ENCODE assay signal across 8 cellular contexts in genomic region chr14:73829526-73830431, GRCh38. TPM values are rescaled to one million over a fixed set of nuclear protein-coding genes. Genes with fewer than 3 reads are reported as not detected.
DNase-seq lines count a peak whose midpoint lies in the region; ATAC-seq and TF ChIP-seq lines count a peak whose summit lies in the region.

No MANE protein-coding gene starts in this region.

- no peak overlapping the region for H3K27ac ChIP-seq in OCI-LY3 (ENCODE audit: low read length)

- peak; percentile 88 for DNase-seq in CD1c-positive myeloid dendritic cell (ENCODE audit: extremely low spot score)
- peak; percentile 83 for DNase-seq in dermis blood vessel endothelial cell
- DNase-seq in stimulated activated CD8-positive, alpha-beta memory T cell treated with anti-CD3 and anti-CD28 coated beads, Interleukin-4, amount 100 ng/mL, for 48 hours: peak; percentile 69
- DNase-seq in DMS79 treated with DMSO at 0.1 percent for 48 hours (lab: John Stamatoyannopoulos, UW): no peak
- DNase-seq in hippocampal formation (lab: John Stamatoyannopoulos, UW): no peak

- no peaks in the 10 kb centered on the region for H3K27me3 ChIP-seq in OCI-LY3 (ENCODE audit: low read depth, low read length)

- no peak overlapping the region for H3K9ac ChIP-seq in OCI-LY3 (ENCODE audit: low read length)

- peaks cover 13% of the 10 kb centered on the region for H3K4me1 ChIP-seq in OCI-LY3 (ENCODE audit: low read length)

- no peak overlapping the region for H3K4me3 ChIP-seq in OCI-LY3 (ENCODE audit: low read length)

- TF ChIP-seq CTCF in OCI-LY3 (IDR thresholded peaks at IDR 0.05; ENCODE audit: low read depth, low read length): peak; percentile 35

- no peaks in the 10 kb centered on the region for H3K36me3 ChIP-seq in OCI-LY3 (replicated peaks; ENCODE audit: low read depth, low read length)

- H3K9me3 ChIP-seq in OCI-LY3 (ENCODE audit: insufficient read depth, low read length): no peaks in the 10 kb centered on the region

- H3K4me2 ChIP-seq in OCI-LY3 (ENCODE audit: low read length): peak overlapping the region; percentile 48

- no peaks in the 10 kb centered on the region for H4K20me1 ChIP-seq in OCI-LY3 (ENCODE audit: insufficient read depth, low read length)

- H2AFZ ChIP-seq in OCI-LY3 (ENCODE audit: low read depth, low read length): no peak overlapping the region; the same call in 1 of the 2 replicates

- ATAC-seq in GM21423 (IDR thresholded peaks at IDR 0.05; ENCODE audit: unreplicated experiment) (peak; percentile 80), GM21528 (IDR thresholded peaks at IDR 0.05; ENCODE audit: low FRiP score, unreplicated experiment) (no peak)

- H3K79me2 ChIP-seq in OCI-LY3 (ENCODE audit: low read length): no peaks in the 10 kb centered on the region

RNA-seq across cellular contexts. Expression of gene PTGR2, which starts 21.9 kb away (rescaled TPM):
- total RNA-seq in dermis blood vessel endothelial cell: 2.0 and 2.2 TPM in 2 replicates

RNA-seq across cellular contexts. Expression of gene ZNF410, which starts 56.9 kb away (rescaled TPM):
- 60.1 and 71.6 TPM in 2 replicates for total RNA-seq in dermis blood vessel endothelial cell

Comparison
In these comparisons a context has a peak if more than half of its experiments do, and no peak if none do; other contexts are left out.
1. DNase-seq: peak in CD1c-positive myeloid dendritic cell (single experiment), dermis blood vessel endothelial cell (single experiment) and stimulated activated CD8-positive, alpha-beta memory T cell treated with anti-CD3 and anti-CD28 coated beads, Interleukin-4, amount 100 ng/mL, for 48 hours (single experiment); none in DMS79 treated with DMSO at 0.1 percent for 48 hours (single experiment) and hippocampal formation (0 of 2).